9 cellular contexts compared by ENCODE assay signal in genomic region chr7:28957822-28958234, GRCh38. TPM values are rescaled to one million over a fixed set of nuclear protein-coding genes. Genes with fewer than 3 reads are reported as not detected.
DNase-seq lines count a peak whose midpoint lies in the region; ATAC-seq and TF ChIP-seq lines count a peak whose summit lies in the region.
"Had no signal": no experiment of that assay in that cellular context is flagged by ENCODE, and none has a peak within 500 bp of the region (broad histone marks: within the 10 kb centered on the region; RNA-seq: fewer than 3 reads in every experiment).

No MANE protein-coding gene starts in this region.

- CTCF ChIA-PET in mammary epithelial cell (lab: Charles Lee; ENCODE audit: low non-redundant PET): interaction anchor here (0.7 kb wide), 1 partner anchor 307 kb away, joined by 3 read pairs; no protein-coding TSS in a partner anchor

- H3K4me3 ChIP-seq in mammary epithelial cell (replicated peaks in 1 of 3; ENCODE audit: insufficient read depth in 1 of 3, low read depth in 2 of 3, low read length in 3 of 3): peak overlapping the region in 2 of 3 experiments; percentile 23 to 29
- peak overlapping the region; percentile 40 to 43 for H3K4me3 ChIP-seq in left lung
- H3K4me3 ChIP-seq in suprapubic skin: peak overlapping the region; percentile 57
- no peak overlapping the region for H3K4me3 ChIP-seq in HAP-1

- peak; percentile 83 for DNase-seq in DMS 273 (lab: John Stamatoyannopoulos, UW; ENCODE audit: unreplicated experiment)
- no peak for DNase-seq in DMS 273 treated with DMSO at 0.1 percent for 48 hours (lab: John Stamatoyannopoulos, UW)
- no peak for DNase-seq in mammary epithelial cell
- DNase-seq in left lung: peak in 1 of 2 donors; percentile 73
- DNase-seq in suprapubic skin (ENCODE audit: low spot score in 2 of 2): no peak
- DNase-seq in NCI-H1694 (lab: John Stamatoyannopoulos, UW): no peak
- no peak for DNase-seq in HAP-1 (ENCODE audit: low spot score in 2 of 2)

- intact Hi-C loops in mammary epithelial cell (cut with micrococcal nuclease) (no loop called here), left lung (cut with DNase I) (loop anchor here in 1 of 2 donors (10.0 kb wide), 1 partner anchor 147 kb away; no protein-coding TSS in a partner anchor)

- H3K79me2 ChIP-seq in mammary epithelial cell (ENCODE audit: insufficient read depth, low read length): no peaks in the 10 kb centered on the region

- no peak for TF ChIP-seq CTCF in mammary epithelial cell (conservative IDR thresholded peaks at IDR 0.05 in 1 of 2, IDR thresholded peaks at IDR 0.05 in 1 of 2; ENCODE audit: extremely low read depth in 1 of 2, insufficient read depth in 1 of 2, low read depth in 1 of 2, low read length in 2 of 2)
- no peak for TF ChIP-seq CTCF in left lung (IDR thresholded peaks at IDR 0.05)
- TF ChIP-seq CTCF in suprapubic skin (IDR thresholded peaks at IDR 0.05): no peak

- H2AFZ ChIP-seq in mammary epithelial cell (ENCODE audit: low read depth, low read length): peak overlapping the region; percentile 65

- WGBS in mammary epithelial cell (ENCODE audit: low coverage, missing lambda C conversion rate): 15% methylated on average over 21 of the region's 43 CpGs
- WGBS in suprapubic skin: 6% methylated on average over 16 of the region's 43 CpGs

- H3K36me3 ChIP-seq in mammary epithelial cell (ENCODE audit: insufficient read depth, low read length): no peaks in the 10 kb centered on the region
- no peaks in the 10 kb centered on the region for H3K36me3 ChIP-seq in left lung
- H3K36me3 ChIP-seq in suprapubic skin: no peaks in the 10 kb centered on the region
- no peaks in the 10 kb centered on the region for H3K36me3 ChIP-seq in HAP-1 (replicated peaks)

- H3K27ac ChIP-seq in mammary epithelial cell (ENCODE audit: insufficient read depth, low read depth, low read length) (no peak overlapping the region), left lung (peak overlapping the region in 1 of 2 donors; percentile 23), suprapubic skin (peak overlapping the region; percentile 66)
- H3K27ac ChIP-seq: 22Rv1 had no signal

- no peak overlapping the region for H3K9ac ChIP-seq in mammary epithelial cell (ENCODE audit: insufficient read depth, low read length)

- dilution Hi-C loops in mammary epithelial cell (cut with HindIII; ENCODE audit: low sequenced_read_pairs): no loop called here

- H3K27me3 ChIP-seq in mammary epithelial cell (ENCODE audit: insufficient read depth, low read length): peaks cover 35% of the 10 kb centered on the region
- H3K27me3 ChIP-seq in left lung: peaks cover 17 to 74% of the 10 kb centered on the region in 2 donors
- peaks cover 13% of the 10 kb centered on the region for H3K27me3 ChIP-seq in suprapubic skin
- H3K27me3 ChIP-seq in HAP-1 (ENCODE audit: low read depth): no peaks in the 10 kb centered on the region

- BruUV-seq in mammary epithelial cell (replicated peaks; lab: Mats Ljungman, UMichigan): no TSS peak

- H4K20me1 ChIP-seq in mammary epithelial cell (ENCODE audit: insufficient read depth, low read length): peaks cover 2% of the 10 kb centered on the region

- ATAC-seq in left lung (peak; percentile 3), HG02884 (IDR thresholded peaks at IDR 0.05; ENCODE audit: unreplicated experiment) (no peak)

- TF ChIP-seq EP300 in suprapubic skin (IDR thresholded peaks at IDR 0.05): no peak

- TF ChIP-seq POLR2A in suprapubic skin (IDR thresholded peaks at IDR 0.05): no peak

- peaks cover 2% of the 10 kb centered on the region for H3K9me3 ChIP-seq in mammary epithelial cell (replicated peaks; ENCODE audit: insufficient read depth, low read length)
- H3K9me3 ChIP-seq in left lung: no peaks in the 10 kb centered on the region
- no peaks in the 10 kb centered on the region for H3K9me3 ChIP-seq in suprapubic skin
- no peaks in the 10 kb centered on the region for H3K9me3 ChIP-seq in HAP-1

- peak overlapping the region; percentile 68 for H3K4me2 ChIP-seq in mammary epithelial cell (ENCODE audit: insufficient read depth, low read depth, low read length)

- in situ Hi-C loops in mammary epithelial cell (cut with MboI; ENCODE audit: low sequenced_read_pairs in 2 of 2): loop anchor here in 1 of 2 donors (5.0 kb wide), 1 partner anchor 149 kb away; no protein-coding TSS in a partner anchor
- in situ Hi-C loops in HAP-1 (cut with MboI; ENCODE audit: low sequenced_read_pairs): no loop called here

- H3K4me1 ChIP-seq in mammary epithelial cell (ENCODE audit: insufficient read depth, low read length): peaks cover 23% of the 10 kb centered on the region
- peaks cover 32 to 41% of the 10 kb centered on the region in 2 donors for H3K4me1 ChIP-seq in left lung
- H3K4me1 ChIP-seq in suprapubic skin: peaks cover 45% of the 10 kb centered on the region
- 0 out of 2 replicates have a peak, but pooled peaks cover 2% of the 10 kb centered on the region for H3K4me1 ChIP-seq in HAP-1

RNA-seq across cellular contexts. Expression of gene TRIL, which starts 0.3 kb away (rescaled TPM):
- total RNA-seq in mammary epithelial cell: 1 to 10 TPM in 1 of 2 donors, not detected in 1; 4.5 TPM
- polyA plus RNA-seq in mammary epithelial cell: 0.01 TPM
- 0.10 TPM for polyA minus RNA-seq in mammary epithelial cell
- total RNA-seq in left lung: 1 to 10 TPM; 2.9 to 6.9 TPM
- total RNA-seq in suprapubic skin: 1 to 10 TPM; 1.4 to 6.0 (median 2.9) TPM
